In genomic region chr17:44965491-44966234, GRCh38 we compare ENCODE assay signal across 1 cellular context.
TF ChIP-seq lines count a peak whose summit lies in the region.

No MANE protein-coding gene starts in this region.

TF ChIP-seq in H1, 55 proteins besides CTCF, POLR2A, EP300 and RAD21:
- TF ChIP-seq POU5F1 (IDR thresholded peaks at IDR 0.05; ENCODE audit: low read depth, low read length), result no peak
- TF ChIP-seq POLR2AphosphoS5 (IDR thresholded peaks at IDR 0.05; ENCODE audit: low read depth, low read length), result no peak
- TF ChIP-seq MAFK (IDR thresholded peaks at IDR 0.05; ENCODE audit: low read depth, low read length), result no peak
